In the genomic region with DNA sequence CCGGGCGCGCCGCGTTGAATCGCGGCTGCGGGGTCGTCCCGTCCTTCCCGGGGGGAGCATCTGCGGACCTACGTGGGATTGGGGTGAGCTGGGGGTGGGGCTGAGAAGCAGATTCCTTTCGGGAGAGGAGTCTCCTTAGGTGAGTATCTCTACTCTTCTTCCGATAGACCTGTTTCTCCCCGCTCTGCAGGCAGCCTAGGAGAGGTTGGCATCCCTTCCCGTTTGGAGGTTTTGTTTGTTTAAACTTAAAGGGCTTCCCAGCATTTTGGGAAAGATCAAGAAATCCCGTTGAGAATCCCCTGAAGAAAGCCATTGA, we compare ENCODE assay signal across 8 cellular contexts. TPM values are rescaled to one million over a fixed set of nuclear protein-coding genes. Genes with fewer than 3 reads are reported as not detected.
DNase-seq lines count a peak whose midpoint lies in the region; ATAC-seq, FAIRE-seq and TF ChIP-seq lines count a peak whose summit lies in the region.

No MANE protein-coding gene starts in this region.

- ATAC-seq in GM18519 (IDR thresholded peaks at IDR 0.05; ENCODE audit: low FRiP score, unreplicated experiment): no peak

- FAIRE-seq in endothelial cell of umbilical vein (lab: Jason Lieb, UNC) (no peak), RCC 7860 (lab: Jason Lieb, UNC) (no peak), GM12892 (lab: Jason Lieb, UNC) (no peak)

- TF ChIP-seq CTCF in NB4 (IDR thresholded peaks at IDR 0.05; ENCODE audit: low read depth, low read length): no peak
- no peak for TF ChIP-seq CTCF in endothelial cell of umbilical vein (IDR thresholded peaks at IDR 0.05; ENCODE audit: extremely low read depth in 1 of 2, insufficient read depth in 1 of 2, low read depth in 1 of 2, low read length in 2 of 2)
- no peak for TF ChIP-seq CTCF in neutrophil (IDR thresholded peaks at IDR 0.05)

- H3K27me3 ChIP-seq in endothelial cell of umbilical vein (ENCODE audit: control insufficient read depth in 2 of 2, insufficient read depth in 2 of 2, low read length in 2 of 2) (no peaks in the 10 kb centered on the region), neutrophil (no peaks in the 10 kb centered on the region)

- POLR2A ChIA-PET in endothelial cell of umbilical vein (lab: Charles Lee): interaction anchor here (0.6 to 1.2 kb wide), 2 partner anchors 84 to 826 kb away, joined by 3 read pairs; no protein-coding TSS in a partner anchor

- peak overlapping the region; percentile 97 for H3K4me3 ChIP-seq in NB4 (ENCODE audit: low read depth, low read length)
- H3K4me3 ChIP-seq in endothelial cell of umbilical vein (replicated peaks in 1 of 3; ENCODE audit: insufficient read depth in 1 of 3, low read depth in 1 of 3, low read length in 3 of 3): peak overlapping the region; percentile 84 to 99 (median 97)
- H3K4me3 ChIP-seq in neutrophil (ENCODE audit: low read depth in 1 of 2, low read length in 1 of 2): peak overlapping the region; percentile 97 to 100

- CTCF ChIA-PET in endothelial cell of umbilical vein (lab: Charles Lee): interaction anchor here (0.6 to 2.4 kb wide), 4 partner anchors 48 to 716 kb away, joined by 3 to 25 read pairs (median 3); a partner anchor contains a TSS

- H3K4me1 ChIP-seq in endothelial cell of umbilical vein (ENCODE audit: control insufficient read depth, extremely low read depth, insufficient read depth, low read length) (peaks cover 36% of the 10 kb centered on the region), neutrophil (ENCODE audit: control insufficient read depth in 1 of 2, insufficient read depth in 1 of 2, low read depth in 1 of 2, low read length in 1 of 2) (peaks cover 18 to 19% of the 10 kb centered on the region in 2 experiments)

- H3K4me2 ChIP-seq in endothelial cell of umbilical vein (ENCODE audit: insufficient read depth, low read length): peak overlapping the region; percentile 92

- H3K27ac ChIP-seq in endothelial cell of umbilical vein (ENCODE audit: insufficient read depth, low read depth, low read length): peak overlapping the region; percentile 71
- H3K27ac ChIP-seq in neutrophil: peak overlapping the region; percentile 93

- H3K9ac ChIP-seq in endothelial cell of umbilical vein (replicated peaks; ENCODE audit: extremely low read depth, insufficient read depth, low read length): peak overlapping the region; percentile 92

- intact Hi-C loops in endothelial cell of umbilical vein (cut with micrococcal nuclease): loop anchor here (2.0 to 5.0 kb wide), 2 partner anchors 321 to 491 kb away; a partner anchor contains a TSS

- BruUV-seq in endothelial cell of umbilical vein (replicated peaks; lab: Mats Ljungman, UMichigan): TSS peak; percentile 52

- TF ChIP-seq POLR2A in NB4 (IDR thresholded peaks at IDR 0.05; ENCODE audit: extremely low read depth, insufficient read length): no peak
- no peak for TF ChIP-seq POLR2A in endothelial cell of umbilical vein (IDR thresholded peaks at IDR 0.05; ENCODE audit: low read depth, low read length)
- TF ChIP-seq POLR2A in GM12892 (IDR thresholded peaks at IDR 0.05; ENCODE audit: low read depth, low read length): no peak

- no peaks in the 10 kb centered on the region for H4K20me1 ChIP-seq in endothelial cell of umbilical vein (replicated peaks; ENCODE audit: control insufficient read depth, extremely low read depth, insufficient read depth, low read length)

- H3K79me2 ChIP-seq in endothelial cell of umbilical vein (ENCODE audit: control insufficient read depth, insufficient read depth, low read length): peaks cover 59% of the 10 kb centered on the region

- dilution Hi-C loops in endothelial cell of umbilical vein (cut with MboI; ENCODE audit: extremely low pct_ligation_motif_present, low sequenced_read_pairs): no loop called here

- H3K36me3 ChIP-seq in endothelial cell of umbilical vein (ENCODE audit: control insufficient read depth in 2 of 2, extremely low read depth in 1 of 2, insufficient read depth in 2 of 2, low read length in 2 of 2): peaks cover 1 to 3% of the 10 kb centered on the region in 2 experiments
- peaks cover 3% of the 10 kb centered on the region for H3K36me3 ChIP-seq in neutrophil

- H3K9me3 ChIP-seq in endothelial cell of umbilical vein (replicated peaks; ENCODE audit: control insufficient read depth, insufficient read depth, low read length) (no peaks in the 10 kb centered on the region), neutrophil (no peaks in the 10 kb centered on the region)

- H2AFZ ChIP-seq in endothelial cell of umbilical vein (ENCODE audit: low read depth, low read length): peak overlapping the region; percentile 82

- no peaks in the 10 kb centered on the region for H3K9me1 ChIP-seq in endothelial cell of umbilical vein (replicated peaks; ENCODE audit: control insufficient read depth, extremely low read depth, insufficient read depth, low read length)

- DNase-seq in COLO829 (ENCODE audit: low spot score) (peak; percentile 26), NB4 (ENCODE audit: low read depth) (no peak), endothelial cell of umbilical vein (ENCODE audit: low read depth, low spot score) (no peak), SW480 (ENCODE audit: low spot score) (no peak), RCC 7860 (ENCODE audit: low spot score) (no peak), GM12892 (ENCODE audit: insufficient read length) (no peak)

TF ChIP-seq in endothelial cell of umbilical vein, 7 proteins besides CTCF, POLR2A, EP300 and RAD21:
- TF ChIP-seq, protein P1, sequence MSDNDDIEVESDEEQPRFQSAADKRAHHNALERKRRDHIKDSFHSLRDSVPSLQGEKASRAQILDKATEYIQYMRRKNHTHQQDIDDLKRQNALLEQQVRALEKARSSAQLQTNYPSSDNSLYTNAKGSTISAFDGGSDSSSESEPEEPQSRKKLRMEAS (IDR thresholded peaks at IDR 0.05; ENCODE audit: insufficient read depth, insufficient read length): no peak
- TF ChIP-seq EZH2 (IDR thresholded peaks at IDR 0.05; ENCODE audit: borderline replicate concordance, low read depth, low read length, severe bottlenecking) (no peak), JUN (IDR thresholded peaks at IDR 0.05; ENCODE audit: borderline replicate concordance, insufficient read depth, insufficient read length, low read depth) (no peak), POLR2AphosphoS5 (IDR thresholded peaks at IDR 0.05; ENCODE audit: insufficient read depth, low read depth, low read length) (no peak), GATA2 (IDR thresholded peaks at IDR 0.05; ENCODE audit: insufficient read depth, insufficient read length, low read depth, low read length) (no peak), MYC (IDR thresholded peaks at IDR 0.05; ENCODE audit: low read depth, low read length) (no peak), FOS (IDR thresholded peaks at IDR 0.05; ENCODE audit: borderline replicate concordance, insufficient read depth, low read length) (no peak)

RNA-seq across cellular contexts. Expression of a gene that starts 0.4 kb away (rescaled TPM):
- 70.0 and 93.6 TPM in 2 replicates for total RNA-seq in endothelial cell of umbilical vein
- 29.3 and 33.2 TPM in 2 replicates for polyA plus RNA-seq in endothelial cell of umbilical vein
- 32.4 and 35.9 TPM in 2 replicates for polyA plus RNA-seq in endothelial cell of umbilical vein (2011; cell fraction: cytosol; rRNA removed)
- polyA plus RNA-seq in endothelial cell of umbilical vein (2011; cell fraction: nucleus; rRNA removed): 60.3 and 67.3 TPM in 2 replicates
- 35.4 and 50.2 TPM in 2 replicates for polyA plus RNA-seq in endothelial cell of umbilical vein (2012)
- 114 TPM in 2 replicates for polyA minus RNA-seq in endothelial cell of umbilical vein
- polyA minus RNA-seq in endothelial cell of umbilical vein (2011; cell fraction: cytosol; rRNA and poly(A)+ RNA removed): 31.9 TPM
- 152 and 270 TPM in 2 replicates for polyA minus RNA-seq in endothelial cell of umbilical vein (2011; cell fraction: nucleus; rRNA and poly(A)+ RNA removed)
- polyA plus RNA-seq in GM12892 (2012; ENCODE audit: missing spikeins): 14.2 TPM

RNA-seq across cellular contexts. Expression of a gene that starts 0.8 kb away (rescaled TPM):
- 31.4 and 31.9 TPM in 2 replicates for total RNA-seq in endothelial cell of umbilical vein
- polyA plus RNA-seq in endothelial cell of umbilical vein: 46.0 and 49.6 TPM in 2 replicates
- polyA plus RNA-seq in endothelial cell of umbilical vein (2011; cell fraction: cytosol; rRNA removed): 33.7 and 39.4 TPM in 2 replicates
- 9.6 and 9.7 TPM in 2 replicates for polyA plus RNA-seq in endothelial cell of umbilical vein (2011; cell fraction: nucleus; rRNA removed)
- polyA plus RNA-seq in endothelial cell of umbilical vein (2012): 17.7 and 21.3 TPM in 2 replicates
- polyA minus RNA-seq in endothelial cell of umbilical vein: 22.1 and 24.0 TPM in 2 replicates
- 8.2 TPM for polyA minus RNA-seq in endothelial cell of umbilical vein (2011; cell fraction: cytosol; rRNA and poly(A)+ RNA removed)
- polyA minus RNA-seq in endothelial cell of umbilical vein (2011; cell fraction: nucleus; rRNA and poly(A)+ RNA removed): 3.3 and 4.0 TPM in 2 replicates
- 24.3 TPM for polyA plus RNA-seq in GM12892 (2012; ENCODE audit: missing spikeins)
